Comparison of ENCODE assay signal across 12 cellular contexts in the genomic region with DNA sequence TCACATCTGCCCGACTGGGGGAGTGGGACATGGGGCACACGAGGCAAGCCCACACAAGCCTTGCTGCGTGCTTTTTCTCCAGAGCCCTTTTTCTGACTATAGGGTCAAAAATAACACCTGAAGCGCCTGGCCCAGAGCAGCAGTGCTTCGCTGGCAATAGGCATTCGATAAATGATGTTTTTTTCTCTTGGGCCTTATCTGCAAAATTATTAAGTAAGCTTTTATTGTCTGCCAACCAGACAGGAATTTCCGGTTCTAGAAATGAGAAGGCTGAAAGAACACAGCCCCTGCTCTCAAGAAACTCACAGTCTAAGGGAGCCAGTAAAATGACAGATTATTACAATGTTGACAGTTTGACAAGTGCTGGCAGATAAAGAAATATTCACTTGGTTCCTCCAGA. TPM values are rescaled to one million over a fixed set of nuclear protein-coding genes. Genes with fewer than 3 reads are reported as not detected.
DNase-seq lines count a peak whose midpoint lies in the region; ATAC-seq and TF ChIP-seq lines count a peak whose summit lies in the region.
"Had no signal": no experiment of that assay in that cellular context is flagged by ENCODE, and none has a peak within 500 bp of the region (broad histone marks: within the 10 kb centered on the region; RNA-seq: fewer than 3 reads in every experiment).

No MANE protein-coding gene starts in this region.

- TF ChIP-seq CTCF in PC-9 (conservative IDR thresholded peaks at IDR 0.05) = no peak
- TF ChIP-seq CTCF in esophagus squamous epithelium (IDR thresholded peaks at IDR 0.05) = no peak

- no peaks in the 10 kb centered on the region for H3K9me2 ChIP-seq in PC-9 (ENCODE audit: insufficient read depth)

- CTCF ChIA-PET in PC-9 (lab: Charles Lee) = interaction anchor here (0.6 to 1.6 kb wide), 2 partner anchors 8 to 16 kb away, joined by 11 to 14 read pairs; no protein-coding TSS in a partner anchor

- TF ChIP-seq POLR2A in esophagus squamous epithelium (IDR thresholded peaks at IDR 0.05) = no peak

- peak overlapping the region; percentile 96 for H3K27ac ChIP-seq in PC-9
- H3K27ac ChIP-seq in esophagus squamous epithelium = peak overlapping the region; percentile 77 to 98 (median 96)

- POLR2A ChIA-PET in PC-9 (lab: Charles Lee; ENCODE audit: unreplicated experiment) = interaction anchor here (0.7 kb wide), 2 partner anchors 22 to 24 kb away, joined by 3 read pairs; no protein-coding TSS in a partner anchor

- peaks cover 23% of the 10 kb centered on the region for H3K79me2 ChIP-seq in PC-9 (ENCODE audit: low read depth)

- peak overlapping the region; percentile 75 for H3K4me2 ChIP-seq in PC-9

- H3K9me3 ChIP-seq in PC-9 (ENCODE audit: insufficient read depth, low read depth) (no peaks in the 10 kb centered on the region), esophagus squamous epithelium (no peaks in the 10 kb centered on the region)

- no TSS peak for BruUV-seq in PC-9 (replicated peaks; lab: Mats Ljungman, UMichigan)

- no peak overlapping the region for H2AFZ ChIP-seq in PC-9

- H3K4me3 ChIP-seq in PC-9 (peak overlapping the region; percentile 27; the same call in 1 of the 2 replicates), esophagus squamous epithelium (peak overlapping the region in 1 of 4 donors; percentile 7)

- H3K4me1 ChIP-seq in PC-9 (replicated peaks; ENCODE audit: insufficient read depth) (peaks cover 81% of the 10 kb centered on the region), esophagus squamous epithelium (peaks cover 31 to 86% (median 66%) of the 10 kb centered on the region in 3 donors)

- H3F3A ChIP-seq in PC-9 (ENCODE audit: insufficient read depth, low read depth) = peaks cover 64% of the 10 kb centered on the region

- peak; percentile 29 for DNase-seq in DMS79 (lab: John Stamatoyannopoulos, UW)
- peak in 1 of 2 experiments; percentile 92 for DNase-seq in PC-9
- DNase-seq in esophagus squamous epithelium (lab: John Stamatoyannopoulos, UW) = no peak
- peak; percentile 71 for DNase-seq in pulmonary artery endothelial cell (ENCODE audit: low read depth, low spot score)
- DNase-seq in effector CD8-positive, alpha-beta T cell (lab: John Stamatoyannopoulos, UW) = no peak
- DNase-seq in occipital lobe (lab: John Stamatoyannopoulos, UW) = no peak
- DNase-seq in NCI-H187 treated with DMSO at 0.1 percent for 48 hours (lab: John Stamatoyannopoulos, UW) = no peak
- DNase-seq: COR-L47, NCI-H524 treated with DMSO at 0.1 percent for 48 hours, T1000 had no signal

- no peak for ATAC-seq in HG03571 (IDR thresholded peaks at IDR 0.05; ENCODE audit: unreplicated experiment)

- H4K20me1 ChIP-seq in PC-9 (ENCODE audit: insufficient read depth) = peaks cover 3% of the 10 kb centered on the region; the same call in 1 of the 2 replicates

- H3K27me3 ChIP-seq in PC-9 (ENCODE audit: insufficient read depth, low read depth) (no peaks in the 10 kb centered on the region), esophagus squamous epithelium (no peaks in the 10 kb centered on the region)

- H3K36me3 ChIP-seq in PC-9 (ENCODE audit: low read depth) (no peaks in the 10 kb centered on the region), esophagus squamous epithelium (no peaks in the 10 kb centered on the region)

- 32 to 56% methylated on average over 7 of the region's 7 CpGs for WGBS in esophagus squamous epithelium, 2 donors

- intact Hi-C loops in PC-9 (cut with micrococcal nuclease; ENCODE audit: unreplicated experiment) (no loop called here), esophagus squamous epithelium (cut with DNase I) (no loop called here)

RNA-seq across cellular contexts. Expression of a gene that starts 2.7 kb away (rescaled TPM):
- total RNA-seq in PC-9 (2021) (172 and 187 TPM in 2 replicates), esophagus squamous epithelium (100 to 1,000 TPM; 238 to 342 (median 275) TPM), pulmonary artery endothelial cell (128 and 169 TPM in 2 replicates), occipital lobe (16.2 TPM)

RNA-seq across cellular contexts. Expression of a gene that starts 24.7 kb away (rescaled TPM):
- total RNA-seq in PC-9 (2021) (94.7 and 102 TPM in 2 replicates), esophagus squamous epithelium (10 to 100 TPM; 19.7 to 34.3 (median 28.0) TPM), pulmonary artery endothelial cell (18.0 and 20.1 TPM in 2 replicates), occipital lobe (18.2 TPM)

RNA-seq across cellular contexts. Expression of a gene that starts 25.1 kb away (rescaled TPM):
- total RNA-seq in PC-9 (2021) (126 and 165 TPM in 2 replicates), esophagus squamous epithelium (100 to 1,000 TPM in 3 of 4 donors, 10 to 100 TPM in 1; 97.9 to 136 (median 118) TPM), pulmonary artery endothelial cell (162 and 199 TPM in 2 replicates), occipital lobe (105 TPM)

RNA-seq across cellular contexts. Expression of a gene that starts 34.2 kb away (rescaled TPM):
- total RNA-seq in PC-9 (2021) (0.20 and 0.22 TPM in 2 replicates), esophagus squamous epithelium (1 to 10 TPM in 1 of 4 donors, under 1 TPM in 2, not detected in 1; 0.26 to 1.3 (median 0.31) TPM), pulmonary artery endothelial cell (0.07 TPM in 2 replicates), occipital lobe (not detected)
- total RNA-seq: dermis microvascular lymphatic vessel endothelial cell had no signal

Comparison
In these comparisons a context has a peak if more than half of its experiments do, and no peak if none do; other contexts are left out.
1. DNase-seq: peak in DMS79 (single experiment) and pulmonary artery endothelial cell (single experiment); none in esophagus squamous epithelium (single experiment), effector CD8-positive, alpha-beta T cell (single experiment), occipital lobe (single experiment) and NCI-H187 treated with DMSO at 0.1 percent for 48 hours (single experiment).